ENCODE assay signal across 25 cellular contexts in genomic region chr14:57834961-57835360, GRCh38. TPM values are rescaled to one million over a fixed set of nuclear protein-coding genes. Genes with fewer than 3 reads are reported as not detected.
DNase-seq lines count a peak whose midpoint lies in the region; ATAC-seq, FAIRE-seq and TF ChIP-seq lines count a peak whose summit lies in the region.
"Had no signal": no experiment of that assay in that cellular context is flagged by ENCODE, and none has a peak within 500 bp of the region (broad histone marks: within the 10 kb centered on the region; RNA-seq: fewer than 3 reads in every experiment).

No MANE protein-coding gene starts in this region.

- TF ChIP-seq CTCF in H1 (IDR thresholded peaks at IDR 0.05; ENCODE audit: control extremely low read depth in 1 of 3, insufficient read depth in 1 of 3, low read depth in 1 of 3, low read length in 3 of 3) (no peak), thoracic aorta (IDR thresholded peaks at IDR 0.05) (no peak)

- H2BK20ac ChIP-seq in H1 (ENCODE audit: low read length) = no peak overlapping the region

- TF ChIP-seq RAD21 in H1 (IDR thresholded peaks at IDR 0.05 in 1 of 2, conservative IDR thresholded peaks at IDR 0.05 in 1 of 2; ENCODE audit: low read depth in 2 of 2, low read length in 2 of 2) = no peak

- no peaks in the 10 kb centered on the region for H4K20me1 ChIP-seq in H1 (replicated peaks in 1 of 2; ENCODE audit: control insufficient read depth in 1 of 2, insufficient read depth in 2 of 2, low read length in 2 of 2)

- H3K23me2 ChIP-seq in H1 (ENCODE audit: low read depth, low read length) = no peaks in the 10 kb centered on the region

- 93% methylated on average over 3 of the region's 3 CpGs; no CpG with 5 or more reads in 1 of the 2 experiments for WGBS in H1 (ENCODE audit: extremely low coverage in 1 of 2, insufficient coverage in 1 of 2, insufficient read length in 1 of 2, insufficient replicate concordance in 2 of 2, low coverage in 1 of 2, low lambda C conversion rate in 2 of 2, missing lambda C conversion rate in 1 of 2), 2 experiments
- WGBS in mesendoderm (ENCODE audit: extremely low coverage, insufficient coverage, low lambda C conversion rate) = no CpG with 5 or more reads among the region's 3 CpGs

- no peaks in the 10 kb centered on the region for H3K79me2 ChIP-seq in H1 (ENCODE audit: control insufficient read depth in 1 of 2, insufficient read depth in 2 of 2, low read length in 2 of 2)
- H3K79me2 ChIP-seq in mesendoderm (ENCODE audit: control insufficient read depth, insufficient read depth, low read length) = no peaks in the 10 kb centered on the region

- in situ Hi-C loops in Caki2 (cut with HindIII; ENCODE audit: low pct_unique_long_range_greater_than_20kb, low sequenced_read_pairs) = no loop called here

- ATAC-seq in thoracic aorta (ENCODE audit: insufficient number of reproducible peaks, low FRiP score, low read depth) = no peak
- ATAC-seq: GM12878, T-helper 17 cell had no signal

- no peak overlapping the region for H4K8ac ChIP-seq in H1 (ENCODE audit: extremely low read depth, insufficient read depth, low read length)
- H4K8ac ChIP-seq in mesendoderm (ENCODE audit: low read depth, low read length) = no peak overlapping the region

- H3K4ac ChIP-seq in H1 (replicated peaks; ENCODE audit: insufficient read length, low read depth, low read length) (peak overlapping the region; percentile 44), mesendoderm (ENCODE audit: low read depth, low read length) (no peak overlapping the region)

- peak; percentile 71 for FAIRE-seq in HTR-8/SVneo (lab: Jason Lieb, UNC)
- FAIRE-seq in H1 (lab: Jason Lieb, UNC) = no peak
- FAIRE-seq: GM12878 had no signal

- H3K14ac ChIP-seq in H1 (ENCODE audit: insufficient read length) = no peak overlapping the region

- peak overlapping the region; percentile 36; the same call in 1 of the 2 replicates for H2AFZ ChIP-seq in H1 (ENCODE audit: low read length)

- H3K27ac ChIP-seq in H1 (ENCODE audit: low read depth, low read length) (no peak overlapping the region), thoracic aorta (peak overlapping the region; percentile 24 to 49), mesendoderm (ENCODE audit: low read depth, low read length) (no peak overlapping the region)

- no peak overlapping the region for H3K4me3 ChIP-seq in H1 (ENCODE audit: extremely low read depth in 1 of 4, insufficient read depth in 2 of 4, low read depth in 3 of 4, low read length in 4 of 4)
- no peak overlapping the region for H3K4me3 ChIP-seq in thoracic aorta
- no peak overlapping the region for H3K4me3 ChIP-seq in mesendoderm (ENCODE audit: low read length)
- H3K4me3 ChIP-seq: GM12878 had no signal

- no peak for TF ChIP-seq POLR2A in H1 (IDR thresholded peaks at IDR 0.05; ENCODE audit: control extremely low read depth in 1 of 2, low read depth in 2 of 2, low read length in 2 of 2)

- DNase-seq in Caki2 (ENCODE audit: low read depth) = peak; percentile 26
- no peak for DNase-seq in HTR-8/SVneo (ENCODE audit: insufficient read length, low spot score)
- no peak for DNase-seq in H1 (ENCODE audit: low read depth in 1 of 2, low spot score in 2 of 2)
- DNase-seq in thoracic aorta (ENCODE audit: low spot score) = no peak
- no peak for DNase-seq in DMS79 treated with DMSO at 0.1 percent for 48 hours (lab: John Stamatoyannopoulos, UW)
- no peak for DNase-seq in NOMO-1 treated with dmso at 0.1 percent for 144 hours (lab: John Stamatoyannopoulos, UW; ENCODE audit: unreplicated experiment)
- DNase-seq in mesendoderm = no peak
- DNase-seq: CD4-positive, CD25-positive, alpha-beta regulatory T cell; COR-L47; DMS 273 treated with DMSO at 0.1 percent for 48 hours; DND-41; H7; KG1; NCI-H1105; NCI-H146; NCI-H2029; NCI-H226; NCI-H510A treated with DMSO at 0.1 percent for 48 hours; NCI-H774; SHP77; SW 1271; T-helper 17 cell had no signal

- H3K18ac ChIP-seq in H1 (ENCODE audit: extremely low read depth, low read length) (no peak overlapping the region), mesendoderm (ENCODE audit: low read length) (no peak overlapping the region)

- H4K5ac ChIP-seq in H1 (ENCODE audit: insufficient read length, low read depth, low read length) (no peak overlapping the region), mesendoderm (ENCODE audit: low read length) (no peak overlapping the region)

- H3K9ac ChIP-seq in H1 (replicated peaks in 1 of 4; ENCODE audit: extremely low read depth in 1 of 4, low read depth in 3 of 4, low read length in 3 of 4) (no peak overlapping the region), mesendoderm (ENCODE audit: low read length) (no peak overlapping the region)

- H3K36me3 ChIP-seq in H1 (ENCODE audit: control insufficient read depth in 2 of 4, insufficient read depth in 4 of 4, low read length in 3 of 4) = no peaks in the 10 kb centered on the region
- no peaks in the 10 kb centered on the region for H3K36me3 ChIP-seq in thoracic aorta
- no peaks in the 10 kb centered on the region for H3K36me3 ChIP-seq in mesendoderm (ENCODE audit: control insufficient read depth, insufficient read depth, low read length)

- CTCF ChIA-PET in H1 (lab: Charles Lee; ENCODE audit: partially characterized antibody) = interaction anchor here (1.0 to 2.2 kb wide), 2 partner anchors 13 to 32 kb away, joined by 3 to 5 read pairs; no protein-coding TSS in a partner anchor

- H3K9me3 ChIP-seq in H1 (ENCODE audit: insufficient read depth in 2 of 2, low read depth in 1 of 2, low read length in 1 of 2) (no peaks in the 10 kb centered on the region), thoracic aorta (no peaks in the 10 kb centered on the region)

- H2AK5ac ChIP-seq in H1 (ENCODE audit: low read depth, low read length) = no peak overlapping the region
- no peak overlapping the region for H2AK5ac ChIP-seq in mesendoderm (ENCODE audit: low read length)

- H2BK15ac ChIP-seq in H1 (ENCODE audit: low read length) (no peak overlapping the region), mesendoderm (replicated peaks; ENCODE audit: low read depth) (no peak overlapping the region)

- no peak overlapping the region for H3K4me2 ChIP-seq in H1 (ENCODE audit: insufficient read depth in 1 of 2, low read depth in 2 of 2, low read length in 2 of 2)
- H3K4me2 ChIP-seq in mesendoderm (ENCODE audit: low read length) = no peak overlapping the region

- peaks cover 0 to 5% (median 0%) of the 10 kb centered on the region in 4 experiments; a peak in 1 of 7 replicates for H3K4me1 ChIP-seq in H1 (replicated peaks in 1 of 4; ENCODE audit: control insufficient read depth in 3 of 4, insufficient read depth in 4 of 4, low read length in 3 of 4)
- H3K4me1 ChIP-seq in thoracic aorta (ENCODE audit: control insufficient read depth in 1 of 2, low read depth in 2 of 2) = peaks cover 7 to 40% of the 10 kb centered on the region in 2 donors
- H3K4me1 ChIP-seq in mesendoderm (ENCODE audit: control insufficient read depth, low read depth, low read length) = no peaks in the 10 kb centered on the region

- H2BK120ac ChIP-seq in H1 (replicated peaks; ENCODE audit: low read depth, low read length) (no peak overlapping the region), mesendoderm (ENCODE audit: low read depth, low read length) (no peak overlapping the region)

- H3K56ac ChIP-seq in H1 (replicated peaks; ENCODE audit: insufficient read length, low read depth, low read length) = no peak overlapping the region
- H3K56ac ChIP-seq in mesendoderm (ENCODE audit: low read length) = no peak overlapping the region

- H4K91ac ChIP-seq in H1 (replicated peaks; ENCODE audit: insufficient read length, low read length) = no peak overlapping the region

- H3K23ac ChIP-seq in H1 (ENCODE audit: insufficient read length) (no peak overlapping the region), mesendoderm (ENCODE audit: low read length) (no peak overlapping the region)

- no peak overlapping the region for H2BK12ac ChIP-seq in H1 (ENCODE audit: low read depth, low read length)

- H3K79me1 ChIP-seq in H1 (ENCODE audit: low read depth, low read length) (no peaks in the 10 kb centered on the region), mesendoderm (ENCODE audit: low read length) (no peaks in the 10 kb centered on the region)

- H2BK5ac ChIP-seq in H1 (ENCODE audit: low read depth, low read length) (no peak overlapping the region), mesendoderm (ENCODE audit: low read length) (no peak overlapping the region)

- POLR2A ChIA-PET in H1 (lab: Charles Lee; ENCODE audit: partially characterized antibody) = no interaction called here

- H3K27me3 ChIP-seq in H1 (replicated peaks in 1 of 4; ENCODE audit: control insufficient read depth in 3 of 4, extremely low read depth in 1 of 4, insufficient read depth in 3 of 4, low read length in 3 of 4) (no peaks in the 10 kb centered on the region), thoracic aorta (replicated peaks; ENCODE audit: insufficient read depth) (no peaks in the 10 kb centered on the region), mesendoderm (ENCODE audit: insufficient read depth, low read length, poor library complexity) (no peaks in the 10 kb centered on the region)

- TF ChIP-seq EP300 in H1 (IDR thresholded peaks at IDR 0.05; ENCODE audit: borderline replicate concordance in 1 of 2, low read depth in 2 of 2, low read length in 2 of 2) = no peak

TF ChIP-seq in H1, 55 proteins besides CTCF, POLR2A, EP300 and RAD21 (continues in another document):
- TF ChIP-seq POLR2AphosphoS5 (IDR thresholded peaks at IDR 0.05; ENCODE audit: low read depth, low read length) (no peak), HDAC6 (IDR thresholded peaks at IDR 0.05; ENCODE audit: low read depth, low read length) (no peak), ATF3 (IDR thresholded peaks at IDR 0.05; ENCODE audit: insufficient read depth, low read depth, low read length) (no peak)

RNA-seq across cellular contexts. Expression of gene SLC35F4, which starts 30.9 kb away (rescaled TPM):
- total RNA-seq in Caki2 (2014; rRNA removed; shearing (Covaris generic); ENCODE audit: low replicate concordance) = not detected in 2 replicates
- not detected in 2 replicates for total RNA-seq in H1 (2021; fragmentation: NEBNext Ultra II Directional; extraction: Animal tissue kit (Norgen Biotek cat#: 25700))
- polyA plus RNA-seq in H1 (2011; rRNA removed) = not detected in 2 replicates
- polyA plus RNA-seq in H1 (2011; cell fraction: cytosol; rRNA removed) = not detected
- 0.19 TPM for polyA plus RNA-seq in H1 (2011; cell fraction: nucleus; rRNA removed)
- polyA plus RNA-seq in H1 (2012, experiment 1 of 2) = not detected in 4 replicates
- polyA plus RNA-seq in H1 (2012, experiment 2 of 2) = not detected
- polyA plus RNA-seq in H1 (2013, experiment 1 of 2) = not detected
- 0.04 TPM for polyA plus RNA-seq in H1 (2013, experiment 2 of 2)
- 0.13 TPM in 1 of 2 replicates, not detected in the other for polyA minus RNA-seq in H1 (2011; rRNA and poly(A)+ RNA removed)
- polyA minus RNA-seq in H1 (2011; cell fraction: cytosol; rRNA and poly(A)+ RNA removed) = not detected
- polyA minus RNA-seq in H1 (2011; cell fraction: nucleus; rRNA and poly(A)+ RNA removed) = not detected
- not detected for total RNA-seq in thoracic aorta
- 0.10 TPM for polyA plus RNA-seq in mesendoderm (2013, experiment 1 of 2)
- 0.03 TPM for polyA plus RNA-seq in mesendoderm (2013, experiment 2 of 2)
- total RNA-seq: CD4-positive, CD25-positive, alpha-beta regulatory T cell; GM12878; H7; OCI-LY7; T-helper 17 cell had no signal
- polyA plus RNA-seq: BJ; CD4-positive, CD25-positive, alpha-beta regulatory T cell had no signal

Comparison
In these comparisons a context has a peak if more than half of its experiments do, and no peak if none do; other contexts are left out.
1. H3K27ac ChIP-seq: peak in thoracic aorta (2 of 2); none in H1 (single experiment) and mesendoderm (single experiment).